ENCODE assay signal across 2 cellular contexts in the genomic region with DNA sequence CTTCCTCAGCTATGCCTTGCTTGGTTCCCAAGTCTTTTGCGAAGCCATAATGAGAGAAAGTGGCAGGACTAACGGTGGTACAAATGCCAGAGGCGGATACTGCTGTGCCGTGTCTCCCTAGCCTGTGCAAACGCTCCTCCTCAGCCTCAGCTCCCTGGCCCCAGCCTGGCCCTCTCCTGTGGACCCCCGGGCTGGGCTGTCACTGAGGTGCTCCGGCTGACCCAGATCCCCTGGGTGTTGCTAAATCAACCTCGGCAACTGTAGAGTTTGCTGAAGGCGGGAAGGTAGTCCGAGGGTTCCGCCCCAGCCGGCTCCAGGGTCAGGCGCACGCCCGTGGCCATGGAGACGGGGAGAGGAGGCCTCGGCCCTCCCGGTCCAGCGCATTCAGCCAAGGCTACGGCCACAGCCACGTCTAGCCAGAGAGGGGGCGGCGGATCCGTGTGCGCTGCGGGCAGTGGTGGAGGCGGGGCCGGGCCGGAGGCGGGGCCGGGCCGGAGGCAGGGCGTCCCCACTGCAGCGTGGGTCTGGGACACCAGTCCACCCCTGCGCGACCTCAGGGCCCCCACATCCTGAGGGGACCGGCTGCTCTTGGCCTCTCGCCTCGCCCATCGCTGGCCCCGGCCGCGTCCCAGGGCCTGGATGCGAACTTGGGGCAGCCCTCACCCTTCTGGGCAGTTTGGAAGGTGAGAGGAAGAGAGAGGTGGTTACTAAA.
TF ChIP-seq lines count a peak whose summit lies in the region.

No MANE protein-coding gene starts in this region.

TF ChIP-seq in SK-N-SH, 30 proteins besides CTCF, POLR2A, EP300 and RAD21 (continued from another document):
- TF ChIP-seq, protein P1, sequence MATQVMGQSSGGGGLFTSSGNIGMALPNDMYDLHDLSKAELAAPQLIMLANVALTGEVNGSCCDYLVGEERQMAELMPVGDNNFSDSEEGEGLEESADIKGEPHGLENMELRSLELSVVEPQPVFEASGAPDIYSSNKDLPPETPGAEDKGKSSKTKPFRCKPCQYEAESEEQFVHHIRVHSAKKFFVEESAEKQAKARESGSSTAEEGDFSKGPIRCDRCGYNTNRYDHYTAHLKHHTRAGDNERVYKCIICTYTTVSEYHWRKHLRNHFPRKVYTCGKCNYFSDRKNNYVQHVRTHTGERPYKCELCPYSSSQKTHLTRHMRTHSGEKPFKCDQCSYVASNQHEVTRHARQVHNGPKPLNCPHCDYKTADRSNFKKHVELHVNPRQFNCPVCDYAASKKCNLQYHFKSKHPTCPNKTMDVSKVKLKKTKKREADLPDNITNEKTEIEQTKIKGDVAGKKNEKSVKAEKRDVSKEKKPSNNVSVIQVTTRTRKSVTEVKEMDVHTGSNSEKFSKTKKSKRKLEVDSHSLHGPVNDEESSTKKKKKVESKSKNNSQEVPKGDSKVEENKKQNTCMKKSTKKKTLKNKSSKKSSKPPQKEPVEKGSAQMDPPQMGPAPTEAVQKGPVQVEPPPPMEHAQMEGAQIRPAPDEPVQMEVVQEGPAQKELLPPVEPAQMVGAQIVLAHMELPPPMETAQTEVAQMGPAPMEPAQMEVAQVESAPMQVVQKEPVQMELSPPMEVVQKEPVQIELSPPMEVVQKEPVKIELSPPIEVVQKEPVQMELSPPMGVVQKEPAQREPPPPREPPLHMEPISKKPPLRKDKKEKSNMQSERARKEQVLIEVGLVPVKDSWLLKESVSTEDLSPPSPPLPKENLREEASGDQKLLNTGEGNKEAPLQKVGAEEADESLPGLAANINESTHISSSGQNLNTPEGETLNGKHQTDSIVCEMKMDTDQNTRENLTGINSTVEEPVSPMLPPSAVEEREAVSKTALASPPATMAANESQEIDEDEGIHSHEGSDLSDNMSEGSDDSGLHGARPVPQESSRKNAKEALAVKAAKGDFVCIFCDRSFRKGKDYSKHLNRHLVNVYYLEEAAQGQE (IDR thresholded peaks at IDR 0.05; ENCODE audit: low read depth, low read length) = no peak
- TF ChIP-seq, protein P2, sequence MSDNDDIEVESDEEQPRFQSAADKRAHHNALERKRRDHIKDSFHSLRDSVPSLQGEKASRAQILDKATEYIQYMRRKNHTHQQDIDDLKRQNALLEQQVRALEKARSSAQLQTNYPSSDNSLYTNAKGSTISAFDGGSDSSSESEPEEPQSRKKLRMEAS (IDR thresholded peaks at IDR 0.05; ENCODE audit: low read depth) = no peak
- TF ChIP-seq RXRA (IDR thresholded peaks at IDR 0.05; ENCODE audit: borderline replicate concordance, low read depth) (no peak), NRF1 (IDR thresholded peaks at IDR 0.05; ENCODE audit: low read depth, low read length) (no peak), FOSL2 (IDR thresholded peaks at IDR 0.05; ENCODE audit: borderline replicate concordance, low read depth) (no peak), FOXM1 (IDR thresholded peaks at IDR 0.05; ENCODE audit: low read depth) (no peak)

TF ChIP-seq in SK-N-SH treated with all-trans-retinoic acid at 6 μM for 48 hours, 23 proteins besides CTCF, POLR2A, EP300 and RAD21 (continued from another document):
- TF ChIP-seq, protein P3, sequence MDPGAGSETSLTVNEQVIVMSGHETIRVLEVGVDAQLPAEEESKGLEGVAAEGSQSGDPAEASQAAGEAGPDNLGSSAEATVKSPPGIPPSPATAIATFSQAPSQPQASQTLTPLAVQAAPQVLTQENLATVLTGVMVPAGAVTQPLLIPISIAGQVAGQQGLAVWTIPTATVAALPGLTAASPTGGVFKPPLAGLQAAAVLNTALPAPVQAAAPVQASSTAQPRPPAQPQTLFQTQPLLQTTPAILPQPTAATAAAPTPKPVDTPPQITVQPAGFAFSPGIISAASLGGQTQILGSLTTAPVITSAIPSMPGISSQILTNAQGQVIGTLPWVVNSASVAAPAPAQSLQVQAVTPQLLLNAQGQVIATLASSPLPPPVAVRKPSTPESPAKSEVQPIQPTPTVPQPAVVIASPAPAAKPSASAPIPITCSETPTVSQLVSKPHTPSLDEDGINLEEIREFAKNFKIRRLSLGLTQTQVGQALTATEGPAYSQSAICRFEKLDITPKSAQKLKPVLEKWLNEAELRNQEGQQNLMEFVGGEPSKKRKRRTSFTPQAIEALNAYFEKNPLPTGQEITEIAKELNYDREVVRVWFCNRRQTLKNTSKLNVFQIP (CRISPR knock-in tag; IDR thresholded peaks at IDR 0.05; ENCODE audit: borderline replicate concordance, low read depth) = no peak
- TF ChIP-seq ZFP3 (CRISPR knock-in tag; IDR thresholded peaks at IDR 0.05) (no peak), ZNF8 (CRISPR knock-in tag; IDR thresholded peaks at IDR 0.05) (no peak), ZNF70 (CRISPR knock-in tag; IDR thresholded peaks at IDR 0.05) (no peak), GLIS3 (CRISPR knock-in tag; IDR thresholded peaks at IDR 0.05) (no peak), OSR1 (CRISPR knock-in tag; IDR thresholded peaks at IDR 0.05) (no peak), ZFP30 (CRISPR knock-in tag; IDR thresholded peaks at IDR 0.05) (no peak)
- TF ChIP-seq, protein P4, sequence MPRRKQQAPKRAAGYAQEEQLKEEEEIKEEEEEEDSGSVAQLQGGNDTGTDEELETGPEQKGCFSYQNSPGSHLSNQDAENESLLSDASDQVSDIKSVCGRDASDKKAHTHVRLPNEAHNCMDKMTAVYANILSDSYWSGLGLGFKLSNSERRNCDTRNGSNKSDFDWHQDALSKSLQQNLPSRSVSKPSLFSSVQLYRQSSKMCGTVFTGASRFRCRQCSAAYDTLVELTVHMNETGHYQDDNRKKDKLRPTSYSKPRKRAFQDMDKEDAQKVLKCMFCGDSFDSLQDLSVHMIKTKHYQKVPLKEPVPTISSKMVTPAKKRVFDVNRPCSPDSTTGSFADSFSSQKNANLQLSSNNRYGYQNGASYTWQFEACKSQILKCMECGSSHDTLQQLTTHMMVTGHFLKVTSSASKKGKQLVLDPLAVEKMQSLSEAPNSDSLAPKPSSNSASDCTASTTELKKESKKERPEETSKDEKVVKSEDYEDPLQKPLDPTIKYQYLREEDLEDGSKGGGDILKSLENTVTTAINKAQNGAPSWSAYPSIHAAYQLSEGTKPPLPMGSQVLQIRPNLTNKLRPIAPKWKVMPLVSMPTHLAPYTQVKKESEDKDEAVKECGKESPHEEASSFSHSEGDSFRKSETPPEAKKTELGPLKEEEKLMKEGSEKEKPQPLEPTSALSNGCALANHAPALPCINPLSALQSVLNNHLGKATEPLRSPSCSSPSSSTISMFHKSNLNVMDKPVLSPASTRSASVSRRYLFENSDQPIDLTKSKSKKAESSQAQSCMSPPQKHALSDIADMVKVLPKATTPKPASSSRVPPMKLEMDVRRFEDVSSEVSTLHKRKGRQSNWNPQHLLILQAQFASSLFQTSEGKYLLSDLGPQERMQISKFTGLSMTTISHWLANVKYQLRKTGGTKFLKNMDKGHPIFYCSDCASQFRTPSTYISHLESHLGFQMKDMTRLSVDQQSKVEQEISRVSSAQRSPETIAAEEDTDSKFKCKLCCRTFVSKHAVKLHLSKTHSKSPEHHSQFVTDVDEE (CRISPR knock-in tag; IDR thresholded peaks at IDR 0.05) = no peak
TF ChIP-seq in SK-N-SH treated with all-trans-retinoic acid at 6 μM for 48 hours: peak in this region for 0.
